17 cellular contexts compared by ENCODE assay signal in genomic region chr5:110917161-110917875, GRCh38.
DNase-seq lines count a peak whose midpoint lies in the region; ATAC-seq, FAIRE-seq and TF ChIP-seq lines count a peak whose summit lies in the region.
"Had no signal": no experiment of that assay in that cellular context is flagged by ENCODE, and none has a peak within 500 bp of the region (broad histone marks: within the 10 kb centered on the region; RNA-seq: fewer than 3 reads in every experiment).

No MANE protein-coding gene starts in this region.

- DNase-seq in adipocyte (ENCODE audit: low read depth) (peak; percentile 58), heart left ventricle (peak in 2 of 5 donors; percentile 9 to 30), GF-D8 (lab: John Stamatoyannopoulos, UW) (no peak), GM12892 (ENCODE audit: insufficient read length) (no peak)
- DNase-seq in natural killer cell treated with Interleukin-12 subunit alpha and Interleukin-12 subunit beta and Interleukin-15 and Interleukin-18, amount 100 ng/mL, for 72 hours (ENCODE audit: low spot score), result no peak
- DNase-seq: activated CD4-positive, CD25-positive, alpha-beta regulatory T cell; activated CD8-positive, alpha-beta memory T cell treated with anti-CD3 and anti-CD28 coated beads, Interleukin-2, amount 50 U/mL, for 4 hours; C1 segment of cervical spinal cord; cortex of kidney; MG63; psoas muscle; stimulated activated CD4-positive, alpha-beta T cell treated with anti-CD3 and anti-CD28 coated beads, Interleukin-4, amount 100 ng/mL, for 24 hours; stimulated activated naive B cell treated with anti-CD40 and anti-IgM and Interleukin-4, amounts not matched to agents 10 μg/mL and 1 μg/mL and 100 μg/mL, for 72 hours had no signal

- peaks cover 28% of the 10 kb centered on the region for H3K4me1 ChIP-seq in adipocyte (ENCODE audit: control insufficient read depth, insufficient read depth, low read length)
- peaks cover 0 to 38% (median 8%) of the 10 kb centered on the region in 12 donors for H3K4me1 ChIP-seq in heart left ventricle
- peaks cover 22% of the 10 kb centered on the region for H3K4me1 ChIP-seq in skeletal muscle satellite cell (ENCODE audit: control insufficient read depth, insufficient read depth, low read length)
- H3K4me1 ChIP-seq: psoas muscle had no signal

- peaks cover 3% of the 10 kb centered on the region for H3K9me3 Mint-ChIP-seq in natural killer cell treated with Interleukin-12 subunit alpha and Interleukin-12 subunit beta and Interleukin-15 and Interleukin-18, amount 100 ng/mL, for 72 hours
- H3K9me3 Mint-ChIP-seq: activated naive CD4-positive, alpha-beta T cell treated with anti-CD3 and anti-CD28 coated beads, Interleukin-2, amount 50 U/mL, for 72 hours had no signal

- H3K4me3 Mint-ChIP-seq in natural killer cell treated with Interleukin-12 subunit alpha and Interleukin-12 subunit beta and Interleukin-15 and Interleukin-18, amount 100 ng/mL, for 72 hours, result no peak overlapping the region
- H3K4me3 Mint-ChIP-seq: stimulated activated naive B cell treated with anti-CD40 and anti-IgM and Interleukin-4, amounts not matched to agents 10 μg/mL and 1 μg/mL and 100 μg/mL, for 72 hours had no signal

- no peaks in the 10 kb centered on the region for H3K27me3 Mint-ChIP-seq in natural killer cell treated with Interleukin-12 subunit alpha and Interleukin-12 subunit beta and Interleukin-15 and Interleukin-18, amount 100 ng/mL, for 72 hours

- H3K9ac ChIP-seq in adipocyte (ENCODE audit: low read length) (peak overlapping the region; percentile 52), skeletal muscle satellite cell (ENCODE audit: low read depth, low read length) (peak overlapping the region; percentile 49)

- H3K27ac ChIP-seq in heart left ventricle, result peak overlapping the region; percentile 50 to 85 (median 70)
- H3K27ac ChIP-seq: psoas muscle had no signal

- no peak for TF ChIP-seq POLR2A in heart left ventricle (IDR thresholded peaks at IDR 0.05)
- no peak for TF ChIP-seq POLR2A in GM12892 (IDR thresholded peaks at IDR 0.05; ENCODE audit: low read depth, low read length)

- H3K9me3 ChIP-seq in adipocyte (ENCODE audit: control insufficient read depth, low read length), result peaks cover 1% of the 10 kb centered on the region
- H3K9me3 ChIP-seq in heart left ventricle, result no peaks in the 10 kb centered on the region
- no peaks in the 10 kb centered on the region for H3K9me3 ChIP-seq in skeletal muscle satellite cell (replicated peaks; ENCODE audit: low read length)
- H3K9me3 ChIP-seq: psoas muscle had no signal

- TF ChIP-seq CTCF in heart left ventricle (IDR thresholded peaks at IDR 0.05), result no peak

- FAIRE-seq in GM12892 (lab: Jason Lieb, UNC), result no peak
- FAIRE-seq: keratinocyte had no signal

- no peak overlapping the region for H3K27ac Mint-ChIP-seq in natural killer cell treated with Interleukin-12 subunit alpha and Interleukin-12 subunit beta and Interleukin-15 and Interleukin-18, amount 100 ng/mL, for 72 hours
- H3K27ac Mint-ChIP-seq: activated naive CD4-positive, alpha-beta T cell treated with anti-CD3 and anti-CD28 coated beads, Interleukin-2, amount 50 U/mL, for 72 hours; stimulated activated naive B cell treated with anti-CD40 and anti-IgM and Interleukin-4, amounts not matched to agents 10 μg/mL and 1 μg/mL and 100 μg/mL, for 72 hours had no signal

- H3K4me2 ChIP-seq in skeletal muscle satellite cell (ENCODE audit: low read length), result peak overlapping the region; percentile 60

- H3K27me3 ChIP-seq in adipocyte (replicated peaks; ENCODE audit: control insufficient read depth, insufficient read depth, low read length) (no peaks in the 10 kb centered on the region), heart left ventricle (no peaks in the 10 kb centered on the region), skeletal muscle satellite cell (ENCODE audit: control insufficient read depth, insufficient read depth, low read length) (no peaks in the 10 kb centered on the region)
- H3K27me3 ChIP-seq: MG63 had no signal

- no peaks in the 10 kb centered on the region for H3K4me1 Mint-ChIP-seq in natural killer cell treated with Interleukin-12 subunit alpha and Interleukin-12 subunit beta and Interleukin-15 and Interleukin-18, amount 100 ng/mL, for 72 hours (ENCODE audit: low read depth in 2 of 2)
- H3K4me1 Mint-ChIP-seq: stimulated activated naive B cell treated with anti-CD40 and anti-IgM and Interleukin-4, amounts not matched to agents 10 μg/mL and 1 μg/mL and 100 μg/mL, for 72 hours had no signal

- 25 to 51% (median 32%) methylated on average over 6 of the region's 6 CpGs for WGBS in heart left ventricle, 4 donors

- intact Hi-C loops in heart left ventricle (cut with DNase I), result loop anchor here in 1 of 10 donors (5.0 kb wide), 1 partner anchor 155 kb away; the partner anchor contains the start of gene TSLP

- no peaks in the 10 kb centered on the region for H3K36me3 ChIP-seq in adipocyte (ENCODE audit: control insufficient read depth, insufficient read depth, low read length, severe bottlenecking)
- no peaks in the 10 kb centered on the region for H3K36me3 ChIP-seq in heart left ventricle
- H3K36me3 ChIP-seq in skeletal muscle satellite cell (ENCODE audit: insufficient read depth, low read length), result no peaks in the 10 kb centered on the region
- H3K36me3 ChIP-seq: MG63 had no signal

- H3K4me3 ChIP-seq in adipocyte (ENCODE audit: low read length) (peak overlapping the region; percentile 10), heart left ventricle (no peak overlapping the region), skeletal muscle satellite cell (ENCODE audit: low read length) (no peak overlapping the region)
- H3K4me3 ChIP-seq: MG63, psoas muscle had no signal

- no peaks in the 10 kb centered on the region for H3K36me3 Mint-ChIP-seq in natural killer cell treated with Interleukin-12 subunit alpha and Interleukin-12 subunit beta and Interleukin-15 and Interleukin-18, amount 100 ng/mL, for 72 hours
- H3K36me3 Mint-ChIP-seq: activated naive CD4-positive, alpha-beta T cell treated with anti-CD3 and anti-CD28 coated beads, Interleukin-2, amount 50 U/mL, for 72 hours; stimulated activated naive B cell treated with anti-CD40 and anti-IgM and Interleukin-4, amounts not matched to agents 10 μg/mL and 1 μg/mL and 100 μg/mL, for 72 hours had no signal

- ATAC-seq in HG03432 (IDR thresholded peaks at IDR 0.05; ENCODE audit: unreplicated experiment) (peak; percentile 12), heart left ventricle (peak; percentile 54 to 81 (median 69))
- no peak for ATAC-seq in natural killer cell treated with Interleukin-12 subunit alpha and Interleukin-12 subunit beta and Interleukin-15 and Interleukin-18, amount 100 ng/mL, for 72 hours
- ATAC-seq: activated naive CD4-positive, alpha-beta T cell treated with anti-CD3 and anti-CD28 coated beads, Interleukin-2, amount 50 U/mL, for 72 hours; psoas muscle; stimulated activated naive B cell treated with anti-CD40 and anti-IgM and Interleukin-4, amounts not matched to agents 10 μg/mL and 1 μg/mL and 100 μg/mL, for 72 hours had no signal

Comparison
In these comparisons a context has a peak if more than half of its experiments do, and no peak if none do; other contexts are left out.
1. ATAC-seq: peak in HG03432 (single experiment) and heart left ventricle (4 of 4); none in natural killer cell treated with Interleukin-12 subunit alpha and Interleukin-12 subunit beta and Interleukin-15 and Interleukin-18, amount 100 ng/mL, for 72 hours (0 of 2).